ENCODE assay signal across 10 cellular contexts in the genomic region with DNA sequence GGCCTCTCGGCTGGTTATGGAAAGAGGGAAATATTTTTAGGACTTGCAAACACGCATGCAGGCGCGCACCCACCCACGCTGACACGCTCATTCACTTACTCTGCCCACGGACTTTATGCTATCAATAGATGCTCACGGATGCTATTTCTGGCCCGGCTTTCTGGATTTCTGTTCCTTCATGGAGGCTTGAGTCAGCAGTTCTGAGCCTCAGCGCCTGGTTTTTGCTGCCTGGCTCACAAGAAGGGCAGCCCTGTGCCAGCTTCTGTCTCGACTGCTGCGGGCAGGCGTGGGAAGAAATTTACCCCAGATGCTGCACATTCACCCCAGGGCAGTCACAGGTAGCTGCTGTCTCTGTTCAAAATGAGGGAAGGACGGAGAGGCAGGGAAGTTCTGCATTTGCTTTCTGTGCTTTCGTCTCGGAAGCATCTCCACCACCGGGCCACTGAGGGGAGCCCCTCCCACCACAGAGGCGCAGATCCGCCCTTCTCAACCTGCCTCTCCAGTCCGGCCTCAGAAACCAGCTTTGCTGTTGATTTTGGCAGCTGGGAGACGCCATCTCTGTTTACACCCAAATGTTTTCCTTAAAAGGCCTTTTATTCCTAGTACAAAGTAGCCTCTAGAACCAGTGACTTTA.
DNase-seq lines count a peak whose midpoint lies in the region; ATAC-seq and TF ChIP-seq lines count a peak whose summit lies in the region.
"Had no signal": no experiment of that assay in that cellular context is flagged by ENCODE, and none has a peak within 500 bp of the region (broad histone marks: within the 10 kb centered on the region; RNA-seq: fewer than 3 reads in every experiment).

No MANE protein-coding gene starts in this region.

- no peaks in the 10 kb centered on the region for H3K36me3 ChIP-seq in neural cell (ENCODE audit: insufficient read depth, low read length)
- H3K36me3 ChIP-seq in Peyer's patch = peaks cover 0 to 6% (median 0%) of the 10 kb centered on the region in 3 donors

- no peaks in the 10 kb centered on the region for H3F3A ChIP-seq in neural cell (ENCODE audit: insufficient read depth, low read length, poor library complexity, severe bottlenecking)

- no peaks in the 10 kb centered on the region for H3K79me2 ChIP-seq in neural cell (replicated peaks; ENCODE audit: insufficient read depth, low read length)

- TF ChIP-seq EP300 in neural cell (conservative IDR thresholded peaks at IDR 0.05; ENCODE audit: poor library complexity, severe bottlenecking) = no peak

- H3K4me3 ChIP-seq in AG04450 (ENCODE audit: low read depth, low read length) (peak overlapping the region; percentile 38), neural cell (ENCODE audit: low read length) (no peak overlapping the region), Peyer's patch (no peak overlapping the region)

- H3K9ac ChIP-seq in neural cell (ENCODE audit: low read length) = peak overlapping the region; percentile 5

- TF ChIP-seq RAD21 in neural cell (conservative IDR thresholded peaks at IDR 0.05) = no peak

- peaks cover 0 to 9% (median 0%) of the 10 kb centered on the region in 4 donors for H3K4me1 ChIP-seq in Peyer's patch

- H3K9me3 ChIP-seq in AG04450 (ENCODE audit: control insufficient read depth, insufficient read depth, low read length) (no peaks in the 10 kb centered on the region), neural cell (ENCODE audit: low read length) (no peaks in the 10 kb centered on the region), Peyer's patch (no peaks in the 10 kb centered on the region)

- TF ChIP-seq CTCF in AG04450 (IDR thresholded peaks at IDR 0.05; ENCODE audit: low read depth, low read length) (0 out of 2 replicates have a peak, but pooled peaks have one; percentile 1), neural cell (IDR thresholded peaks at IDR 0.05; ENCODE audit: poor library complexity, severe bottlenecking) (no peak), Peyer's patch (IDR thresholded peaks at IDR 0.05) (no peak)

- no peaks in the 10 kb centered on the region for H4K20me1 ChIP-seq in neural cell (ENCODE audit: insufficient read depth)

- DNase-seq in AG04450 (ENCODE audit: low read depth, low spot score) (peak; percentile 57), NCI-H510A (lab: John Stamatoyannopoulos, UW) (peak; percentile 72), fibroblast of gingiva (ENCODE audit: low read depth) (peak; percentile 59), NCI-H526 treated with DMSO at 0.1 percent for 48 hours (lab: John Stamatoyannopoulos, UW) (no peak), Peyer's patch (no peak)
- DNase-seq: activated CD4-positive, alpha-beta T cell treated with anti-CD3 and anti-CD28 coated beads for 36 hours; effector CD4-positive, alpha-beta T cell had no signal

- TF ChIP-seq POLR2A in Peyer's patch (IDR thresholded peaks at IDR 0.05) = no peak

- ATAC-seq in GM21723 (IDR thresholded peaks at IDR 0.05; ENCODE audit: unreplicated experiment) (no peak), GM18867 (IDR thresholded peaks at IDR 0.05; ENCODE audit: unreplicated experiment) (no peak)
- ATAC-seq: activated CD4-positive, alpha-beta T cell treated with anti-CD3 and anti-CD28 coated beads for 36 hours had no signal

- no peak overlapping the region for H3K4me2 ChIP-seq in neural cell (ENCODE audit: low read length)

- CTCF ChIA-PET in AG04450 (lab: Charles Lee) = no interaction called here

- H3K27me3 ChIP-seq in AG04450 (ENCODE audit: control insufficient read depth, insufficient read depth, low read length) (no peaks in the 10 kb centered on the region), neural cell (ENCODE audit: insufficient read depth, low read depth, low read length) (no peaks in the 10 kb centered on the region), Peyer's patch (no peaks in the 10 kb centered on the region)

- POLR2A ChIA-PET in AG04450 (lab: Yijun Ruan, JAX) = interaction anchor here (0.6 kb wide), 1 partner anchor 9 kb away, joined by 3 read pairs; no protein-coding TSS in a partner anchor

- no peak overlapping the region for H2AFZ ChIP-seq in neural cell (ENCODE audit: low read depth, low read length)

- no peaks in the 10 kb centered on the region for H3K9me2 ChIP-seq in neural cell (ENCODE audit: insufficient read depth, low read length)

- H3K27ac ChIP-seq in AG04450 (ENCODE audit: low read depth, low read length) (peak overlapping the region; percentile 84), neural cell (ENCODE audit: low read length) (no peak overlapping the region), Peyer's patch (peak overlapping the region in 2 of 4 donors; percentile 7 to 66)

TF ChIP-seq in neural cell, 6 proteins besides CTCF, POLR2A, EP300 and RAD21:
- no peak for TF ChIP-seq TAF1 (IDR thresholded peaks at IDR 0.05; ENCODE audit: low read depth)
- TF ChIP-seq POLR2AphosphoS5 (IDR thresholded peaks at IDR 0.05) = no peak
- TF ChIP-seq, protein P1, sequence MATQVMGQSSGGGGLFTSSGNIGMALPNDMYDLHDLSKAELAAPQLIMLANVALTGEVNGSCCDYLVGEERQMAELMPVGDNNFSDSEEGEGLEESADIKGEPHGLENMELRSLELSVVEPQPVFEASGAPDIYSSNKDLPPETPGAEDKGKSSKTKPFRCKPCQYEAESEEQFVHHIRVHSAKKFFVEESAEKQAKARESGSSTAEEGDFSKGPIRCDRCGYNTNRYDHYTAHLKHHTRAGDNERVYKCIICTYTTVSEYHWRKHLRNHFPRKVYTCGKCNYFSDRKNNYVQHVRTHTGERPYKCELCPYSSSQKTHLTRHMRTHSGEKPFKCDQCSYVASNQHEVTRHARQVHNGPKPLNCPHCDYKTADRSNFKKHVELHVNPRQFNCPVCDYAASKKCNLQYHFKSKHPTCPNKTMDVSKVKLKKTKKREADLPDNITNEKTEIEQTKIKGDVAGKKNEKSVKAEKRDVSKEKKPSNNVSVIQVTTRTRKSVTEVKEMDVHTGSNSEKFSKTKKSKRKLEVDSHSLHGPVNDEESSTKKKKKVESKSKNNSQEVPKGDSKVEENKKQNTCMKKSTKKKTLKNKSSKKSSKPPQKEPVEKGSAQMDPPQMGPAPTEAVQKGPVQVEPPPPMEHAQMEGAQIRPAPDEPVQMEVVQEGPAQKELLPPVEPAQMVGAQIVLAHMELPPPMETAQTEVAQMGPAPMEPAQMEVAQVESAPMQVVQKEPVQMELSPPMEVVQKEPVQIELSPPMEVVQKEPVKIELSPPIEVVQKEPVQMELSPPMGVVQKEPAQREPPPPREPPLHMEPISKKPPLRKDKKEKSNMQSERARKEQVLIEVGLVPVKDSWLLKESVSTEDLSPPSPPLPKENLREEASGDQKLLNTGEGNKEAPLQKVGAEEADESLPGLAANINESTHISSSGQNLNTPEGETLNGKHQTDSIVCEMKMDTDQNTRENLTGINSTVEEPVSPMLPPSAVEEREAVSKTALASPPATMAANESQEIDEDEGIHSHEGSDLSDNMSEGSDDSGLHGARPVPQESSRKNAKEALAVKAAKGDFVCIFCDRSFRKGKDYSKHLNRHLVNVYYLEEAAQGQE (IDR thresholded peaks at IDR 0.05; ENCODE audit: borderline replicate concordance) = no peak
- TF ChIP-seq SMC3 (conservative IDR thresholded peaks at IDR 0.05; ENCODE audit: poor library complexity) = no peak
- no peak for TF ChIP-seq EZH2 (IDR thresholded peaks at IDR 0.05; ENCODE audit: borderline replicate concordance, insufficient read depth, low read length, poor library complexity, severe bottlenecking)
- TF ChIP-seq MXI1 (conservative IDR thresholded peaks at IDR 0.05; ENCODE audit: poor library complexity, severe bottlenecking) = no peak
TF ChIP-seq in neural cell: peak in this region for 0.

Comparison
In these comparisons a context has a peak if more than half of its experiments do, and no peak if none do; other contexts are left out.
1. DNase-seq: peak in AG04450 (single experiment), NCI-H510A (single experiment) and fibroblast of gingiva (single experiment); none in NCI-H526 treated with DMSO at 0.1 percent for 48 hours (single experiment) and Peyer's patch (0 of 3).